Comparison of ENCODE assay signal across 38 cellular contexts in the genomic region with DNA sequence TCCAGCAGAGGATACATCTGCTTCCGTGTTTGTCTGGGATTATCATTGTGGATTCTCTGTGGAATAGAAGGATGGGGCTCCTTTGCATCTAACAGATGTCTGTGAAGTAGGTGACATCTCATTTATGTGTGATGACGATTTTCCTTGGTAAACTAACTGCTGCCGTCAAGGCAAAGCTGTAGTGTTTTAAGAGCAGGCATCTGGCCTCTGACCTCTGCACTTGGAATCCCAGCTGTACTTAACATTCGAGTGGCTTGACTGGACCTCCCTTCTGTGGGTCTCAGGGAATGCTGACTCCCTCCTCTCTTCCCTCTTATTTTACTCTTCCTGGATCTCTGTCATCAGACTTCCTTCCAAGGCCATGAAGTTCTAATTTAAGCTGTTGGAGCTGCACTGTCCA. TPM values are rescaled to one million over a fixed set of nuclear protein-coding genes. Genes with fewer than 3 reads are reported as not detected.
"Had no signal": no experiment of that assay in that cellular context is flagged by ENCODE, and none has a peak within 500 bp of the region (broad histone marks: within the 10 kb centered on the region; RNA-seq: fewer than 3 reads in every experiment).

No MANE protein-coding gene starts in this region.

- H3K27ac ChIP-seq: ascending aorta, body of pancreas, Peyer's patch, SJSA1 had no signal

- H3K36me3 ChIP-seq: ascending aorta, Peyer's patch, SJSA1 had no signal

- H3K4me3 ChIP-seq: ascending aorta, body of pancreas, Peyer's patch, SJSA1 had no signal

- H3K27me3 ChIP-seq: ascending aorta, body of pancreas, Peyer's patch, SJSA1 had no signal

- H3K27ac Mint-ChIP-seq: activated CD4-positive, alpha-beta T cell treated with anti-CD3 and anti-CD28 coated beads, Interleukin-2, amount 10 ng/mL, durations not matched to agents 7 days and 5 days; activated CD8-positive, alpha-beta T cell treated with anti-CD3 and anti-CD28 coated beads, Interleukin-2, amount 10 ng/mL, durations not matched to agents 7 days and 5 days; activated naive CD4-positive, alpha-beta T cell treated with anti-CD3 and anti-CD28 coated beads, Interleukin-2, amount 10 ng/mL, durations not matched to agents 7 days and 5 days; activated naive CD8-positive, alpha-beta T cell; activated T-helper 1 cell treated with anti-CD3 and anti-CD28 coated beads, Interleukin-12 subunit alpha, Interleukin-12 subunit beta, Interleukin-2, Interleukin-4 antibody, amounts not matched to agents 30 ng/mL and 10 ng/mL and 1 ng/mL, durations not matched to agents 14 hours and 24 hours and 36 hours; T-helper 1 cell treated with Interleukin-12 subunit alpha and Interleukin-12 subunit beta and Interleukin-4 antibody, amounts not matched to agents 30 μg/mL and 1 μg/mL, for 36 hours; T-helper 2 cell treated with Interferon-gamma antibody and Interleukin-4, amounts not matched to agents 5 μg/mL and 100 μg/mL, for 36 hours had no signal

- H3K4me1 ChIP-seq: ascending aorta, Peyer's patch had no signal

- ATAC-seq: activated CD8-positive, alpha-beta T cell treated with anti-CD3 and anti-CD28 coated beads, Interleukin-2, amount 10 ng/mL, durations not matched to agents 7 days and 5 days; activated T-cell treated with anti-CD3 and anti-CD28 coated beads, Interleukin-2, amount 50 U/mL, for 4 hours; body of pancreas; PC-3 had no signal

- H3K9ac ChIP-seq: SK-N-SH had no signal

- H3K27me3 Mint-ChIP-seq: activated naive CD4-positive, alpha-beta T cell treated with anti-CD3 and anti-CD28 coated beads, Interleukin-2, amount 10 ng/mL, durations not matched to agents 7 days and 5 days had no signal

- H3K4me1 Mint-ChIP-seq: activated CD4-positive, alpha-beta T cell treated with anti-CD3 and anti-CD28 coated beads, Interleukin-2, amount 10 ng/mL, durations not matched to agents 7 days and 5 days; activated naive CD4-positive, alpha-beta T cell treated with anti-CD3 and anti-CD28 coated beads, Interleukin-2, amount 10 ng/mL, durations not matched to agents 7 days and 5 days had no signal

- H3K4me3 Mint-ChIP-seq: activated CD4-positive, alpha-beta T cell treated with anti-CD3 and anti-CD28 coated beads, Interleukin-2, amount 10 ng/mL, durations not matched to agents 7 days and 5 days; activated CD8-positive, alpha-beta T cell treated with anti-CD3 and anti-CD28 coated beads, Interleukin-2, amount 10 ng/mL, durations not matched to agents 7 days and 5 days; activated naive CD4-positive, alpha-beta T cell treated with anti-CD3 and anti-CD28 coated beads, Interleukin-2, amount 10 ng/mL, durations not matched to agents 7 days and 5 days; activated naive CD8-positive, alpha-beta T cell; activated T-cell treated with anti-CD3 and anti-CD28 coated beads, Interleukin-2, amount 50 U/mL, for 4 hours; activated T-helper 1 cell treated with anti-CD3 and anti-CD28 coated beads, Interleukin-12 subunit alpha, Interleukin-12 subunit beta, Interleukin-2, Interleukin-4 antibody, amounts not matched to agents 30 ng/mL and 10 ng/mL and 1 ng/mL, durations not matched to agents 14 hours and 24 hours and 36 hours; T-helper 1 cell treated with Interleukin-12 subunit alpha and Interleukin-12 subunit beta and Interleukin-4 antibody, amounts not matched to agents 30 μg/mL and 1 μg/mL, for 36 hours; T-helper 2 cell treated with Interferon-gamma antibody and Interleukin-4, amounts not matched to agents 5 μg/mL and 100 μg/mL, for 36 hours had no signal

- DNase-seq: activated CD4-positive, alpha-beta T cell treated with anti-CD3 and anti-CD28 coated beads, Interleukin-2, amount 10 ng/mL, durations not matched to agents 7 days and 5 days; activated CD4-positive, alpha-beta T cell treated with anti-CD3 and anti-CD28 coated beads, Interleukin-2, amount 50 U/mL, for 48 hours; activated CD8-positive, alpha-beta memory T cell treated with anti-CD3 and anti-CD28 coated beads, Interleukin-2, amount 50 U/mL, for 4 hours; activated CD8-positive, alpha-beta T cell treated with anti-CD3 and anti-CD28 coated beads, Interleukin-2, amount 10 ng/mL, durations not matched to agents 7 days and 5 days; activated effector memory CD4-positive, alpha-beta T cell treated with Interleukin-2 at 50 U/mL for 16 hours; activated naive CD4-positive, alpha-beta T cell treated with anti-CD3 and anti-CD28 coated beads, Interleukin-2, amount 10 ng/mL, durations not matched to agents 7 days and 5 days; activated T-cell treated with anti-CD3 and anti-CD28 coated beads for 4 hours; activated T-cell treated with anti-CD3 and anti-CD28 coated beads, Interleukin-2, amount 50 U/mL, for 4 hours; amygdala; body of pancreas; central memory CD4-positive, alpha-beta T cell; Karpas-422; KBM-7; NCI-H1048; NCI-H1105 treated with DMSO at 0.1 percent for 48 hours; NCI-H1436; NCI-H1694; NCI-H1930; NCI-H2081 treated with DMSO at 0.1 percent for 48 hours; NCI-H345; NCI-H524 treated with DMSO at 0.1 percent for 48 hours; NK-92 treated with Interleukin-12 subunit alpha and Interleukin-12 subunit beta, amount 100 ng/mL, for 24 hours; Peyer's patch; RPMI8226; SHP77 treated with DMSO at 0.1 percent for 48 hours; SK-N-SH had no signal

- H3K36me3 Mint-ChIP-seq: activated naive CD4-positive, alpha-beta T cell treated with anti-CD3 and anti-CD28 coated beads, Interleukin-2, amount 10 ng/mL, durations not matched to agents 7 days and 5 days; activated naive CD8-positive, alpha-beta T cell had no signal

- H3K9me3 ChIP-seq: ascending aorta, body of pancreas, SJSA1, SK-N-SH had no signal

RNA-seq across cellular contexts. Expression of a gene that starts 56.4 kb away (rescaled TPM):
- total RNA-seq: activated CD4-positive, alpha-beta T cell treated with anti-CD3 and anti-CD28 coated beads, Interleukin-2, amount 10 ng/mL, durations not matched to agents 7 days and 5 days; activated CD8-positive, alpha-beta T cell treated with anti-CD3 and anti-CD28 coated beads, Interleukin-2, amount 10 ng/mL, durations not matched to agents 7 days and 5 days; activated T-cell treated with anti-CD3 and anti-CD28 coated beads, Interleukin-2, amount 50 U/mL, for 4 hours; activated T-helper 1 cell treated with anti-CD3 and anti-CD28 coated beads, Interleukin-12 subunit alpha, Interleukin-12 subunit beta, Interleukin-2, Interleukin-4 antibody, amounts not matched to agents 30 ng/mL and 10 ng/mL and 1 ng/mL, durations not matched to agents 14 hours and 24 hours and 36 hours; body of pancreas; bronchial epithelial cell; cerebellum; MCF 10A; NCI-H460; PC-3; Peyer's patch; SJSA1 had no signal
- polyA plus RNA-seq: adipose tissue, SK-N-SH had no signal
